Comparison of ENCODE assay signal across 1 cellular context in genomic region chr3:192884831-192885356, GRCh38.
A peak's percentile ranks its signal among the peaks of the same experiment; 100 is the strongest.
TF ChIP-seq lines count a peak whose summit lies in the region.

No MANE protein-coding gene starts in this region.

TF ChIP-seq in HEK293, 187 proteins besides CTCF, POLR2A, EP300 and RAD21 (continued from another document):
- TF ChIP-seq SP7 (tag by site-specific recombination; IDR thresholded peaks at IDR 0.05) (peak; percentile 98), ZIC2 (tag by site-specific recombination; IDR thresholded peaks at IDR 0.05) (no peak), YY1 (tag by site-specific recombination; IDR thresholded peaks at IDR 0.05) (no peak), ZXDB (tag by site-specific recombination; IDR thresholded peaks at IDR 0.05) (peak; percentile 61), ZNF2 (tag by site-specific recombination; IDR thresholded peaks at IDR 0.05) (no peak), ZNF274 (IDR thresholded peaks at IDR 0.05; ENCODE audit: low read length) (no peak), ZNF274 (tag by site-specific recombination; IDR thresholded peaks at IDR 0.05; ENCODE audit: borderline replicate concordance) (no peak), ZNF621 (tag by site-specific recombination; IDR thresholded peaks at IDR 0.05) (no peak), ZFP3 (tag by site-specific recombination; IDR thresholded peaks at IDR 0.05; ENCODE audit: low read depth) (no peak), ZBTB21 (tag by site-specific recombination; IDR thresholded peaks at IDR 0.05) (peak; percentile 44; the same call in 1 of the 2 replicates), PATZ1 (tag by site-specific recombination; IDR thresholded peaks at IDR 0.05) (no peak), ZNF629 (tag by site-specific recombination; IDR thresholded peaks at IDR 0.05) (peak; percentile 92), PRDM6 (tag by site-specific recombination; IDR thresholded peaks at IDR 0.05) (peak; percentile 80), ZNF654 (tag by site-specific recombination; IDR thresholded peaks at IDR 0.05; ENCODE audit: low read depth) (no peak), EGR2 (tag by site-specific recombination; IDR thresholded peaks at IDR 0.05; ENCODE audit: low read depth) (no peak), ZNF670 (tag by site-specific recombination; IDR thresholded peaks at IDR 0.05; ENCODE audit: low read depth) (no peak), SETDB1 (IDR thresholded peaks at IDR 0.05; ENCODE audit: insufficient read length, low read length) (no peak)
